In genomic region chrX:9260603-9261002, GRCh38 we compare ENCODE assay signal across 31 cellular contexts.
"Had no signal": no experiment of that assay in that cellular context is flagged by ENCODE, and none has a peak within 500 bp of the region (broad histone marks: within the 10 kb centered on the region; RNA-seq: fewer than 3 reads in every experiment).

No MANE protein-coding gene starts in this region.

- H3K36me3 Mint-ChIP-seq: activated CD8-positive, alpha-beta memory T cell treated with anti-CD3 and anti-CD28 coated beads, Interleukin-2, amount 10 ng/mL, durations not matched to agents 7 days and 5 days had no signal

- H3K4me3 Mint-ChIP-seq: activated B cell treated with CpG ODN at 0.5 μM for 24 hours; activated CD4-positive, alpha-beta memory T cell treated with anti-CD3 and anti-CD28 coated beads, Interleukin-2, amount 10 ng/mL, durations not matched to agents 7 days and 5 days; activated CD4-positive, alpha-beta T cell treated with anti-CD3 and anti-CD28 coated beads, Interleukin-2, amount 10 ng/mL, durations not matched to agents 7 days and 5 days; activated CD8-positive, alpha-beta memory T cell treated with anti-CD3 and anti-CD28 coated beads, Interleukin-2, amount 10 ng/mL, durations not matched to agents 7 days and 5 days; activated naive CD8-positive, alpha-beta T cell treated with anti-CD3 and anti-CD28 coated beads, Interleukin-2, amount 10 ng/mL, durations not matched to agents 7 days and 5 days; activated T-helper 1 cell treated with anti-CD3 and anti-CD28 coated beads, Interleukin-12 subunit alpha, Interleukin-12 subunit beta, Interleukin-2, Interleukin-4 antibody, amounts not matched to agents 30 ng/mL and 10 ng/mL and 1 ng/mL, durations not matched to agents 14 hours and 24 hours and 36 hours; effector memory CD8-positive, alpha-beta T cell; T-helper 17 cell; T-helper 2 cell treated with Interferon-gamma antibody and Interleukin-4, amounts not matched to agents 5 μg/mL and 100 μg/mL, for 36 hours had no signal

- H3K4me1 Mint-ChIP-seq: activated B cell treated with CpG ODN at 0.5 μM for 24 hours, T-helper 17 cell had no signal

- ATAC-seq: activated CD4-positive, CD25-positive, alpha-beta regulatory T cell treated with anti-CD3 and anti-CD28 coated beads, Interleukin-2, amount 50 U/mL, for 24 hours; activated CD8-positive, alpha-beta memory T cell treated with anti-CD3 and anti-CD28 coated beads, Interleukin-2, amount 10 ng/mL, durations not matched to agents 7 days and 5 days; body of pancreas; effector memory CD8-positive, alpha-beta T cell; foreskin keratinocyte; gastrocnemius medialis; heart left ventricle; SK-N-SH treated with all-trans-retinoic acid at 6 μM for 48 hours; T-helper 17 cell had no signal

- H3K27ac Mint-ChIP-seq: activated B cell treated with CpG ODN at 0.5 μM for 24 hours; activated CD4-positive, alpha-beta memory T cell treated with anti-CD3 and anti-CD28 coated beads, Interleukin-2, amount 10 ng/mL, durations not matched to agents 7 days and 5 days; activated CD4-positive, alpha-beta T cell treated with anti-CD3 and anti-CD28 coated beads, Interleukin-2, amount 10 ng/mL, durations not matched to agents 7 days and 5 days; activated CD8-positive, alpha-beta memory T cell treated with anti-CD3 and anti-CD28 coated beads, Interleukin-2, amount 10 ng/mL, durations not matched to agents 7 days and 5 days; activated naive CD8-positive, alpha-beta T cell treated with anti-CD3 and anti-CD28 coated beads, Interleukin-2, amount 10 ng/mL, durations not matched to agents 7 days and 5 days; activated T-helper 1 cell treated with anti-CD3 and anti-CD28 coated beads, Interleukin-12 subunit alpha, Interleukin-12 subunit beta, Interleukin-2, Interleukin-4 antibody, amounts not matched to agents 30 ng/mL and 10 ng/mL and 1 ng/mL, durations not matched to agents 14 hours and 24 hours and 36 hours; effector memory CD8-positive, alpha-beta T cell; T-helper 17 cell; T-helper 2 cell treated with Interferon-gamma antibody and Interleukin-4, amounts not matched to agents 5 μg/mL and 100 μg/mL, for 36 hours had no signal

- DNase-seq: activated B cell treated with CpG ODN at 0.5 μM for 24 hours; activated CD4-positive, alpha-beta memory T cell treated with anti-CD3 and anti-CD28 coated beads, Interleukin-2, amount 10 ng/mL, durations not matched to agents 7 days and 5 days; activated CD4-positive, alpha-beta T cell treated with anti-CD3 and anti-CD28 coated beads, Interleukin-2, amount 10 ng/mL, durations not matched to agents 7 days and 5 days; activated CD4-positive, alpha-beta T cell treated with anti-CD3 and anti-CD28 coated beads, Interleukin-2, amount 50 U/mL, for 4 hours; activated CD8-positive, alpha-beta memory T cell treated with anti-CD3 and anti-CD28 coated beads, Interleukin-2, amount 10 ng/mL, durations not matched to agents 7 days and 5 days; activated CD8-positive, alpha-beta memory T cell treated with anti-CD3 and anti-CD28 coated beads, Interleukin-2, amount 50 U/mL, for 4 hours; activated gamma-delta T cell; activated naive CD4-positive, alpha-beta T cell; activated naive CD8-positive, alpha-beta T cell treated with anti-CD3 and anti-CD28 coated beads, Interleukin-2, amount 10 ng/mL, durations not matched to agents 7 days and 5 days; activated T-cell treated with anti-CD3 and anti-CD28 coated beads, Interleukin-2, amount 50 U/mL, for 1 hour; activated T-cell treated with anti-CD3 and anti-CD28 coated beads, Interleukin-2, amount 50 U/mL, for 48 hours; amniotic stem cell; anterior cingulate cortex; body of pancreas; caudate nucleus; cortex of kidney; dermis blood vessel endothelial cell; effector CD4-positive, alpha-beta T cell; effector memory CD8-positive, alpha-beta T cell; erythroblast; foreskin keratinocyte; gastrocnemius medialis; glutamatergic neuron; heart left ventricle; T-helper 17 cell; T1000; WERI-Rb-1 had no signal

- H3K27me3 Mint-ChIP-seq: activated B cell treated with CpG ODN at 0.5 μM for 24 hours; activated CD4-positive, alpha-beta memory T cell treated with anti-CD3 and anti-CD28 coated beads, Interleukin-2, amount 10 ng/mL, durations not matched to agents 7 days and 5 days; activated CD4-positive, alpha-beta T cell treated with anti-CD3 and anti-CD28 coated beads, Interleukin-2, amount 10 ng/mL, durations not matched to agents 7 days and 5 days; activated naive CD8-positive, alpha-beta T cell treated with anti-CD3 and anti-CD28 coated beads, Interleukin-2, amount 10 ng/mL, durations not matched to agents 7 days and 5 days; effector memory CD8-positive, alpha-beta T cell; T-helper 17 cell had no signal
